ENCODE assay signal across 29 cellular contexts in genomic region chr12:55891310-55891709, GRCh38. TPM values are rescaled to one million over a fixed set of nuclear protein-coding genes. Genes with fewer than 3 reads are reported as not detected.
"Had no signal": no experiment of that assay in that cellular context is flagged by ENCODE, and none has a peak within 500 bp of the region (broad histone marks: within the 10 kb centered on the region; RNA-seq: fewer than 3 reads in every experiment).

No MANE protein-coding gene starts in this region.

- FAIRE-seq: colon, endometrium, endothelial cell of umbilical vein, frontal cortex had no signal

- H3K4me3 ChIP-seq: colonic mucosa, coronary artery, dorsolateral prefrontal cortex, esophagus muscularis mucosa, esophagus squamous epithelium, gastrocnemius medialis, gastroesophageal sphincter, heart left ventricle, heart right ventricle had no signal

- H3K4me1 Mint-ChIP-seq: endodermal cell had no signal

- ATAC-seq: effector memory CD8-positive, alpha-beta T cell; esophagus mucosa; foreskin keratinocyte; gastrocnemius medialis; gastroesophageal sphincter; heart left ventricle; heart right ventricle had no signal

- H3K27me3 Mint-ChIP-seq: dendritic cell treated with granulocyte-macrophage colony-stimulating factor and Interleukin-4, amounts not matched to agents 40 ng/mL and 50 ng/mL, for 4 days; effector memory CD8-positive, alpha-beta T cell had no signal

- H3K4me3 Mint-ChIP-seq: dendritic cell treated with granulocyte-macrophage colony-stimulating factor and Interleukin-4, amounts not matched to agents 40 ng/mL and 50 ng/mL, for 4 days; effector memory CD8-positive, alpha-beta T cell; endodermal cell had no signal

- H3K27ac Mint-ChIP-seq: dendritic cell treated with granulocyte-macrophage colony-stimulating factor and Interleukin-4, amounts not matched to agents 40 ng/mL and 50 ng/mL, for 4 days; effector memory CD8-positive, alpha-beta T cell; endodermal cell had no signal

- H3K9me3 Mint-ChIP-seq: dendritic cell treated with granulocyte-macrophage colony-stimulating factor and Interleukin-4, amounts not matched to agents 40 ng/mL and 50 ng/mL, for 4 days; effector memory CD8-positive, alpha-beta T cell had no signal

- H3K9me3 ChIP-seq: colonic mucosa, esophagus muscularis mucosa, esophagus squamous epithelium, gastrocnemius medialis, gastroesophageal sphincter had no signal

- H3K4me1 ChIP-seq: colonic mucosa, esophagus muscularis mucosa, esophagus squamous epithelium, foreskin keratinocyte, gastrocnemius medialis, gastroesophageal sphincter, heart left ventricle, heart right ventricle had no signal

- H3K27me3 ChIP-seq: colonic mucosa, dorsolateral prefrontal cortex, esophagus muscularis mucosa, esophagus squamous epithelium, foreskin keratinocyte, gastrocnemius medialis, gastroesophageal sphincter, heart left ventricle, heart right ventricle had no signal

- DNase-seq: colonic mucosa; cortex of kidney; dermis blood vessel endothelial cell; dorsolateral prefrontal cortex; effector CD4-positive, alpha-beta T cell; effector CD8-positive, alpha-beta T cell; effector memory CD4-positive, alpha-beta T cell; effector memory CD8-positive, alpha-beta T cell; endodermal cell; erythroblast; esophagus squamous epithelium; foreskin fibroblast; foreskin keratinocyte; foreskin melanocyte; gastrocnemius medialis; glutamatergic neuron; head of caudate nucleus; heart left ventricle; heart right ventricle had no signal

- H3K27ac ChIP-seq: colonic mucosa, coronary artery, dorsolateral prefrontal cortex, epithelial cell of prostate, esophagus muscularis mucosa, esophagus squamous epithelium, foreskin keratinocyte, gastrocnemius medialis, gastroesophageal sphincter, heart left ventricle, heart right ventricle had no signal

- H3K36me3 ChIP-seq: colonic mucosa, esophagus muscularis mucosa, esophagus squamous epithelium, gastrocnemius medialis, gastroesophageal sphincter, heart left ventricle, heart right ventricle had no signal

RNA-seq across cellular contexts. Expression of gene MMP19, which starts 48.6 kb away (rescaled TPM):
- total RNA-seq: frontal cortex had no signal
